In the genomic region with DNA sequence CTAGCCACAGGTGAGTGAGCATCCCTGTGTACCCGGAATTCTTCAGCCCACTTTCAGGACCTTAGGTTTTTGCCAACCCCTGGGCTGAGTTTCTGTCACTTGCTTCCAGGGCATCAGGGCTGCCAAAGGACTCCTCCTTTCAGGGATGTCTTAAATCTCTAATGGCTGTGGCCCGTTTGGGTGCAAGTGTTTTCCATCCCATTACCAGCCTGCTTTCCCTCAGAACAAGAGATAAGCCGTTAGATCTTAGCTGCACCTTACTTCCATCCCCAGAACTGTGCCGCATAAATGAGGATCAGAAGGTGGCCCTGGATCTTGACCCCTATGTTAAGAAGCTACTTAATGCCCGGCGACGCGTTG, we compare ENCODE assay signal across 8 cellular contexts. TPM values are rescaled to one million over a fixed set of nuclear protein-coding genes. Genes with fewer than 3 reads are reported as not detected.
DNase-seq lines count a peak whose midpoint lies in the region; ATAC-seq and TF ChIP-seq lines count a peak whose summit lies in the region.

No MANE protein-coding gene starts in this region.

- no peaks in the 10 kb centered on the region for H3K9me3 Mint-ChIP-seq in activated CD4-positive, alpha-beta T cell treated with anti-CD3 and anti-CD28 coated beads, Interleukin-2, amount 10 ng/mL, durations not matched to agents 24 days and 14 days

- H3K27me3 ChIP-seq in layer of hippocampus (ENCODE audit: control insufficient read depth, insufficient read depth, low read length) (no peaks in the 10 kb centered on the region), thoracic aorta (replicated peaks; ENCODE audit: insufficient read depth) (no peaks in the 10 kb centered on the region)

- peaks cover 31% of the 10 kb centered on the region for H3K36me3 Mint-ChIP-seq in activated CD4-positive, alpha-beta T cell treated with anti-CD3 and anti-CD28 coated beads, Interleukin-2, amount 10 ng/mL, durations not matched to agents 24 days and 14 days (ENCODE audit: low read depth)

- H3K4me3 Mint-ChIP-seq in activated CD4-positive, alpha-beta T cell treated with anti-CD3 and anti-CD28 coated beads, Interleukin-2, amount 10 ng/mL, durations not matched to agents 24 days and 14 days: peak overlapping the region; percentile 98

- no peak for DNase-seq in activated CD4-positive, alpha-beta T cell treated with anti-CD3 and anti-CD28 coated beads, Interleukin-2, amount 10 ng/mL, durations not matched to agents 24 days and 14 days
- DNase-seq in activated CD4-positive, alpha-beta T cell treated with anti-CD3 and anti-CD28 coated beads for 1 hour: no peak
- no peak for DNase-seq in thoracic aorta (ENCODE audit: low spot score)
- no peak for DNase-seq in GM19240 (ENCODE audit: insufficient read length, low spot score)
- DNase-seq in NCI-H526 treated with DMSO at 0.1 percent for 48 hours (lab: John Stamatoyannopoulos, UW): no peak
- no peak for DNase-seq in head of caudate nucleus

- H3K27me3 Mint-ChIP-seq in activated CD4-positive, alpha-beta T cell treated with anti-CD3 and anti-CD28 coated beads, Interleukin-2, amount 10 ng/mL, durations not matched to agents 24 days and 14 days: no peaks in the 10 kb centered on the region

- H3K27ac ChIP-seq in adipose tissue (ENCODE audit: low read depth, low read length) (peak overlapping the region; percentile 64), layer of hippocampus (ENCODE audit: low read depth, low read length) (peak overlapping the region; percentile 92), thoracic aorta (peak overlapping the region; percentile 88 to 97)

- peaks cover 30% of the 10 kb centered on the region for H3K36me3 ChIP-seq in thoracic aorta

- ATAC-seq in thoracic aorta (ENCODE audit: insufficient number of reproducible peaks, low FRiP score, low read depth): no peak

- intact Hi-C loops in activated CD4-positive, alpha-beta T cell treated with anti-CD3 and anti-CD28 coated beads, Interleukin-2, amount 10 ng/mL, durations not matched to agents 24 days and 14 days (cut with micrococcal nuclease): no loop called here
- intact Hi-C loops in head of caudate nucleus (cut with DNase I): no loop called here

- no peak for TF ChIP-seq CTCF in thoracic aorta (IDR thresholded peaks at IDR 0.05)

- WGBS in adipose tissue, 3 donors: 18 to 37% (median 33%) methylated on average over 8 of the region's 8 CpGs

- H3K4me3 ChIP-seq in thoracic aorta: peak overlapping the region; percentile 98

- H3K27ac Mint-ChIP-seq in activated CD4-positive, alpha-beta T cell treated with anti-CD3 and anti-CD28 coated beads, Interleukin-2, amount 10 ng/mL, durations not matched to agents 24 days and 14 days: peak overlapping the region; percentile 89

- H3K9me3 ChIP-seq in thoracic aorta: no peaks in the 10 kb centered on the region

- H3K4me1 Mint-ChIP-seq in activated CD4-positive, alpha-beta T cell treated with anti-CD3 and anti-CD28 coated beads, Interleukin-2, amount 10 ng/mL, durations not matched to agents 24 days and 14 days: peaks cover 13% of the 10 kb centered on the region

- H3K4me1 ChIP-seq in thoracic aorta (ENCODE audit: control insufficient read depth in 1 of 2, low read depth in 2 of 2): peaks cover 0 to 10% of the 10 kb centered on the region in 2 donors

RNA-seq across cellular contexts. Expression of gene SNAPIN, which starts 0.7 kb away (rescaled TPM):
- 28.6 and 31.6 TPM in 2 replicates for total RNA-seq in activated CD4-positive, alpha-beta T cell treated with anti-CD3 and anti-CD28 coated beads, Interleukin-2, amount 10 ng/mL, durations not matched to agents 24 days and 14 days
- 10 to 100 TPM; 15.2 to 52.2 (median 49.1) TPM for polyA plus RNA-seq in adipose tissue
- total RNA-seq in thoracic aorta: 10 to 100 TPM; 37.9 to 41.6 TPM

RNA-seq across cellular contexts. Expression of gene ILF2, which starts 11.6 kb away (rescaled TPM):
- 377 and 390 TPM in 2 replicates for total RNA-seq in activated CD4-positive, alpha-beta T cell treated with anti-CD3 and anti-CD28 coated beads, Interleukin-2, amount 10 ng/mL, durations not matched to agents 24 days and 14 days
- 100 to 1,000 TPM in 1 of 3 donors, 10 to 100 TPM in 2; 56.3 to 111 (median 89.5) TPM for polyA plus RNA-seq in adipose tissue
- 10 to 100 TPM; 75.7 to 81.8 TPM for total RNA-seq in thoracic aorta

RNA-seq across cellular contexts. Expression of gene NPR1, which starts 19.3 kb away (rescaled TPM):
- total RNA-seq in activated CD4-positive, alpha-beta T cell treated with anti-CD3 and anti-CD28 coated beads, Interleukin-2, amount 10 ng/mL, durations not matched to agents 24 days and 14 days: 0.05 and 0.09 TPM in 2 replicates
- polyA plus RNA-seq in adipose tissue: 100 to 1,000 TPM in 1 of 3 donors, 10 to 100 TPM in 2; 14.9 to 176 (median 81.7) TPM
- 100 to 1,000 TPM; 279 to 293 TPM for total RNA-seq in thoracic aorta

RNA-seq across cellular contexts. Expression of gene CHTOP, which starts 25.3 kb away (rescaled TPM):
- total RNA-seq in activated CD4-positive, alpha-beta T cell treated with anti-CD3 and anti-CD28 coated beads, Interleukin-2, amount 10 ng/mL, durations not matched to agents 24 days and 14 days: 110 and 114 TPM in 2 replicates
- 10 to 100 TPM; 35.6 to 43.7 (median 40.3) TPM for polyA plus RNA-seq in adipose tissue
- total RNA-seq in thoracic aorta: 10 to 100 TPM; 39.0 to 78.0 TPM

RNA-seq across cellular contexts. Expression of gene S100A1, which starts 30.9 kb away (rescaled TPM):
- total RNA-seq in activated CD4-positive, alpha-beta T cell treated with anti-CD3 and anti-CD28 coated beads, Interleukin-2, amount 10 ng/mL, durations not matched to agents 24 days and 14 days: not detected in 2 replicates
- polyA plus RNA-seq in adipose tissue: 100 to 1,000 TPM in 1 of 3 donors, 10 to 100 TPM in 1, 1 to 10 TPM in 1; 6.7 to 100 (median 31.7) TPM
- total RNA-seq in thoracic aorta: not detected

Comparison
In these comparisons a context has a peak if more than half of its experiments do, and no peak if none do; other contexts are left out.
1. RNA of gene NPR1, which starts 19.3 kb away (total RNA-seq): 279 to 293 TPM in thoracic aorta; 0.05 to 0.09 TPM in activated CD4-positive, alpha-beta T cell treated with anti-CD3 and anti-CD28 coated beads, Interleukin-2, amount 10 ng/mL, durations not matched to agents 24 days and 14 days; every median in the first group is over 100 times any median in the second.
2. Peak in every context shown above with its lines, with median percentiles within 50 percentile points of each other: H3K27ac ChIP-seq.